In the genomic region with DNA sequence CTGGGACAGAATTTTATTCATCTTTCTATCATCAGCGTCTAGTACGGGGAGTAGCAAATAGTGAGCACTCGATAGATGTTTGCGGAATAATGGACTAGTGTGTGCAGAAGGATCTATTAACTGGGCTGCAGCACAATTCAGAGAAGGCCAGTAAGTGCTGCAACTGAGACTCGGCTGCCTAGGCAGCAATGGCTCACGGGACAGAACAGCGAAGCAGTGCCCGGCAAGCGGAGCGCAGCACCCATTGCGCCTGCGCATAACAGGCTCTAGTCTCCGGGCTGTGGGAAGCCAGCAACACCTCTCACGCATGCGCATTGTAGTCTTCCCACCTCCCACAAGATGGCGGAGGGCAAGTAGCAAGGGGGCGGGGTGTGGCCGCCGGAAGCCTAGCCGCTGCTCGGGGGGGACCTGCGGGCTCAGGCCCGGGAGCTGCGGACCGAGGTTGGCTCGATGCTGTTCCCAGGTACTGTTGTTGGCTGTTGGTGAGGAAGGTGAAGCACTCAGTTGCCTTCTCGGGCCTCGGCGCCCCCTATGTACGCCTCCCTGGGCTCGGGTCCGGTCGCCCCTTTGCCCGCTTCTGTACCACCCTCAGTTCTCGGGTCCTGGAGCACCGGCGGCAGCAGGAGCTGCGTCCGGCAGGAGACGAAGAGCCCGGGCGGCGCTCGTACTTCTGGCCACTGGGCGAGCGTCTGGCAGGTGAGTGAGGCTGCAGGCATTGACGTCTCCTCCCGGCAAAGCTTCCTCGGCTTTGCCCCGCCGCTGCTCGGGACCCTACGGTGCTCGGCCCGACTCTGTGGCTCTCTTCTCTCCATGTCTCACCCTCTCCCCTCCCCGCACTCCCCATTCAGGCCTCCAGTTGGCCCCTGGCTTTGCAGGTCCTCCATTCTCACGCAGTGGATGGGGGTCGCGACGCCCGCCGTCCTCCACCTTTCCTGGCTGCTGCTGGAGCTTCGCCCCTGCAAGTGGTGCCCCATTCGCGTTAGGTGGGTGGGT, we compare ENCODE assay signal across 8 cellular contexts. TPM values are rescaled to one million over a fixed set of nuclear protein-coding genes. Genes with fewer than 3 reads are reported as not detected.
DNase-seq lines count a peak whose midpoint lies in the region; ATAC-seq and TF ChIP-seq lines count a peak whose summit lies in the region.

No MANE protein-coding gene starts in this region.

- H3K27ac ChIP-seq in CD4-positive, CD25-positive, alpha-beta regulatory T cell (ENCODE audit: insufficient read depth, low read length, poor library complexity, severe bottlenecking): peak overlapping the region; percentile 80
- H3K27ac ChIP-seq in left lung: peak overlapping the region; percentile 92 to 94

- no peaks in the 10 kb centered on the region for H3K36me3 ChIP-seq in CD4-positive, CD25-positive, alpha-beta regulatory T cell (ENCODE audit: control insufficient read depth, insufficient read depth, low read length)
- H3K36me3 ChIP-seq in left lung: no peaks in the 10 kb centered on the region

- H3K27ac Mint-ChIP-seq in CD4-positive, CD25-positive, alpha-beta regulatory T cell: peak overlapping the region; percentile 74 to 98 (median 94)

- peaks cover 30% of the 10 kb centered on the region for H3K4me1 ChIP-seq in CD4-positive, CD25-positive, alpha-beta regulatory T cell (ENCODE audit: control insufficient read depth, insufficient read depth, low read length, poor library complexity, severe bottlenecking)
- H3K4me1 ChIP-seq in left lung: peaks cover 7 to 47% of the 10 kb centered on the region in 2 donors

- ATAC-seq in CD4-positive, CD25-positive, alpha-beta regulatory T cell (ENCODE audit: low read depth in 2 of 2): peak; percentile 91 to 96
- ATAC-seq in GM19397 (IDR thresholded peaks at IDR 0.05; ENCODE audit: unreplicated experiment): peak; percentile 95
- peak; percentile 95 for ATAC-seq in HG03565 (IDR thresholded peaks at IDR 0.05; ENCODE audit: unreplicated experiment)
- ATAC-seq in left lung: peak; percentile 96

- peak overlapping the region; percentile 88 to 94 (median 92) for H3K4me3 Mint-ChIP-seq in CD4-positive, CD25-positive, alpha-beta regulatory T cell

- peaks cover 11% of the 10 kb centered on the region for H3K27me3 Mint-ChIP-seq in CD4-positive, CD25-positive, alpha-beta regulatory T cell

- H3K4me1 Mint-ChIP-seq in CD4-positive, CD25-positive, alpha-beta regulatory T cell: peaks cover 26 to 60% (median 42%) of the 10 kb centered on the region in 4 donors

- peaks cover 0 to 2% (median 0%) of the 10 kb centered on the region in 7 donors for H3K9me3 Mint-ChIP-seq in CD4-positive, CD25-positive, alpha-beta regulatory T cell

- H3K27me3 ChIP-seq in CD4-positive, CD25-positive, alpha-beta regulatory T cell (ENCODE audit: control insufficient read depth, insufficient read depth, low read length): peaks cover 3% of the 10 kb centered on the region
- no peaks in the 10 kb centered on the region for H3K27me3 ChIP-seq in left lung

- intact Hi-C loops in left lung (cut with DNase I): no loop called here

- no peak for TF ChIP-seq CTCF in left lung (IDR thresholded peaks at IDR 0.05)

- DNase-seq in CD4-positive, CD25-positive, alpha-beta regulatory T cell: peak; percentile 96 to 98 (median 98)
- DNase-seq in NCI-H748 treated with DMSO at 0.1 percent for 48 hours (lab: John Stamatoyannopoulos, UW): peak; percentile 97
- DNase-seq in activated CD4-positive, alpha-beta T cell treated with anti-CD3 and anti-CD28 coated beads, Interleukin-2, amount 50 U/mL, for 4 hours: peak; percentile 93 to 96
- DNase-seq in dermis blood vessel endothelial cell: peak; percentile 99
- DNase-seq in left lung: peak; percentile 98 to 99
- peak; percentile 96 for DNase-seq in stimulated activated CD4-positive, alpha-beta T cell treated with anti-CD3 and anti-CD28 coated beads, Interleukin-2, amount 100 ng/mL, for 4 hours (ENCODE audit: low read depth)

- H3K4me3 ChIP-seq in CD4-positive, CD25-positive, alpha-beta regulatory T cell (ENCODE audit: low read depth, low read length): peak overlapping the region; percentile 93
- peak overlapping the region; percentile 86 to 96 for H3K4me3 ChIP-seq in left lung

- peaks cover 2% of the 10 kb centered on the region for H3K36me3 Mint-ChIP-seq in CD4-positive, CD25-positive, alpha-beta regulatory T cell

- H3K9me3 ChIP-seq in CD4-positive, CD25-positive, alpha-beta regulatory T cell (ENCODE audit: control insufficient read depth in 2 of 2, low read length in 2 of 2): no peaks in the 10 kb centered on the region
- H3K9me3 ChIP-seq in left lung: no peaks in the 10 kb centered on the region

RNA-seq across cellular contexts. Expression of a gene that starts 30.2 kb away (rescaled TPM):
- total RNA-seq in CD4-positive, CD25-positive, alpha-beta regulatory T cell: 40.5 TPM
- 10 to 100 TPM in 3 of 4 donors, 1 to 10 TPM in 1; 7.6 to 21.7 (median 17.7) TPM for polyA plus RNA-seq in CD4-positive, CD25-positive, alpha-beta regulatory T cell
- 80.0 and 83.3 TPM in 2 replicates for total RNA-seq in dermis blood vessel endothelial cell
- 10 to 100 TPM; 41.0 to 52.0 TPM for total RNA-seq in left lung

Comparison
In these comparisons a context has a peak if more than half of its experiments do, and no peak if none do; other contexts are left out.
1. Peak in every context shown above with its lines: DNase-seq, ATAC-seq, H3K4me3 ChIP-seq and H3K27ac ChIP-seq.